Comparison of ENCODE assay signal across 27 cellular contexts in genomic region chr15:27934782-27935181, GRCh38.
"Had no signal": no experiment of that assay in that cellular context is flagged by ENCODE, and none has a peak within 500 bp of the region (broad histone marks: within the 10 kb centered on the region; RNA-seq: fewer than 3 reads in every experiment).

No MANE protein-coding gene starts in this region.

- H3K4me3 ChIP-seq: ascending aorta, breast epithelium, cardiac muscle cell, colonic mucosa had no signal

- H3K9me3 ChIP-seq: colonic mucosa had no signal

- ATAC-seq: activated naive CD4-positive, alpha-beta T cell treated with anti-CD3 and anti-CD28 coated beads, Interleukin-2, amount 50 U/mL, for 72 hours; activated T-cell treated with anti-CD3 and anti-CD28 coated beads, Interleukin-2, amount 50 U/mL, for 72 hours; WTC11 had no signal

- H3K4me1 ChIP-seq: ascending aorta, breast epithelium, colonic mucosa had no signal

- H3K27me3 Mint-ChIP-seq: activated CD4-positive, alpha-beta memory T cell treated with anti-CD3 and anti-CD28 coated beads, Interleukin-2, amount 10 ng/mL, durations not matched to agents 7 days and 5 days; activated CD4-positive, alpha-beta T cell treated with anti-CD3 and anti-CD28 coated beads, Interleukin-2, amount 10 ng/mL, durations not matched to agents 7 days and 5 days; activated naive CD4-positive, alpha-beta T cell treated with anti-CD3 and anti-CD28 coated beads, Interleukin-2, amount 10 ng/mL, durations not matched to agents 7 days and 5 days; activated naive CD8-positive, alpha-beta T cell treated with anti-CD3 and anti-CD28 coated beads, Interleukin-2, amount 10 ng/mL, durations not matched to agents 7 days and 5 days; activated T-cell treated with anti-CD3 and anti-CD28 coated beads, Interleukin-2, amount 50 U/mL, for 24 hours; brain had no signal

- H3K4me1 Mint-ChIP-seq: activated CD4-positive, alpha-beta memory T cell treated with anti-CD3 and anti-CD28 coated beads, Interleukin-2, amount 10 ng/mL, durations not matched to agents 7 days and 5 days; activated CD4-positive, alpha-beta T cell treated with anti-CD3 and anti-CD28 coated beads, Interleukin-2, amount 10 ng/mL, durations not matched to agents 7 days and 5 days; activated naive CD4-positive, alpha-beta T cell treated with anti-CD3 and anti-CD28 coated beads, Interleukin-2, amount 10 ng/mL, durations not matched to agents 7 days and 5 days; activated naive CD8-positive, alpha-beta T cell treated with anti-CD3 and anti-CD28 coated beads, Interleukin-2, amount 10 ng/mL, durations not matched to agents 7 days and 5 days had no signal

- H3K36me3 Mint-ChIP-seq: activated naive CD4-positive, alpha-beta T cell treated with anti-CD3 and anti-CD28 coated beads, Interleukin-2, amount 10 ng/mL, durations not matched to agents 7 days and 5 days; activated naive CD8-positive, alpha-beta T cell treated with anti-CD3 and anti-CD28 coated beads, Interleukin-2, amount 10 ng/mL, durations not matched to agents 7 days and 5 days had no signal

- DNase-seq: activated CD4-positive, alpha-beta memory T cell treated with anti-CD3 and anti-CD28 coated beads, Interleukin-2, amount 10 ng/mL, durations not matched to agents 7 days and 5 days; activated CD4-positive, alpha-beta T cell treated with anti-CD3 and anti-CD28 coated beads for 1 hour; activated CD4-positive, alpha-beta T cell treated with anti-CD3 and anti-CD28 coated beads for 4 hours; activated CD4-positive, alpha-beta T cell treated with anti-CD3 and anti-CD28 coated beads, Interleukin-2, amount 10 ng/mL, durations not matched to agents 7 days and 5 days; activated CD4-positive, alpha-beta T cell treated with anti-CD3 and anti-CD28 coated beads, Interleukin-2, amount 50 U/mL, for 4 hours; activated CD8-positive, alpha-beta memory T cell treated with anti-CD3 and anti-CD28 coated beads, Interleukin-2, amount 50 U/mL, for 48 hours; activated gamma-delta T cell; activated naive CD4-positive, alpha-beta T cell; activated naive CD4-positive, alpha-beta T cell treated with anti-CD3 and anti-CD28 coated beads, Interleukin-2, amount 10 ng/mL, durations not matched to agents 7 days and 5 days; activated naive CD8-positive, alpha-beta T cell treated with anti-CD3 and anti-CD28 coated beads, Interleukin-2, amount 10 ng/mL, durations not matched to agents 7 days and 5 days; activated T-cell treated with anti-CD3 and anti-CD28 coated beads for 4 hours; activated T-cell treated with anti-CD3 and anti-CD28 coated beads, Interleukin-2, amount 50 U/mL, for 24 hours; activated T-cell treated with anti-CD3 and anti-CD28 coated beads, Interleukin-2, amount 50 U/mL, for 72 hours; central memory CD4-positive, alpha-beta T cell; cerebellar nuclear complex; colonic mucosa; effector CD8-positive, alpha-beta T cell; foreskin fibroblast; head of caudate nucleus; T-helper 2 cell had no signal

- H3K27ac Mint-ChIP-seq: activated CD4-positive, alpha-beta memory T cell treated with anti-CD3 and anti-CD28 coated beads, Interleukin-2, amount 10 ng/mL, durations not matched to agents 7 days and 5 days; activated CD4-positive, alpha-beta T cell treated with anti-CD3 and anti-CD28 coated beads, Interleukin-2, amount 10 ng/mL, durations not matched to agents 7 days and 5 days; activated naive CD4-positive, alpha-beta T cell treated with anti-CD3 and anti-CD28 coated beads, Interleukin-2, amount 10 ng/mL, durations not matched to agents 7 days and 5 days; activated naive CD4-positive, alpha-beta T cell treated with anti-CD3 and anti-CD28 coated beads, Interleukin-2, amount 50 U/mL, for 72 hours; activated naive CD8-positive, alpha-beta T cell treated with anti-CD3 and anti-CD28 coated beads, Interleukin-2, amount 10 ng/mL, durations not matched to agents 7 days and 5 days; activated T-cell treated with anti-CD3 and anti-CD28 coated beads, Interleukin-2, amount 50 U/mL, for 24 hours; activated T-cell treated with anti-CD3 and anti-CD28 coated beads, Interleukin-2, amount 50 U/mL, for 72 hours; WTC11 had no signal

- H3K9me3 Mint-ChIP-seq: activated CD4-positive, alpha-beta memory T cell treated with anti-CD3 and anti-CD28 coated beads, Interleukin-2, amount 10 ng/mL, durations not matched to agents 7 days and 5 days had no signal

- H3K27me3 ChIP-seq: ascending aorta, breast epithelium, cardiac muscle cell, colonic mucosa had no signal

- H3K27ac ChIP-seq: ascending aorta, breast epithelium, cardiac muscle cell, colonic mucosa, epithelial cell of prostate had no signal

- H3K4me3 Mint-ChIP-seq: activated CD4-positive, alpha-beta memory T cell treated with anti-CD3 and anti-CD28 coated beads, Interleukin-2, amount 10 ng/mL, durations not matched to agents 7 days and 5 days; activated CD4-positive, alpha-beta T cell treated with anti-CD3 and anti-CD28 coated beads, Interleukin-2, amount 10 ng/mL, durations not matched to agents 7 days and 5 days; activated naive CD4-positive, alpha-beta T cell treated with anti-CD3 and anti-CD28 coated beads, Interleukin-2, amount 10 ng/mL, durations not matched to agents 7 days and 5 days; activated naive CD8-positive, alpha-beta T cell treated with anti-CD3 and anti-CD28 coated beads, Interleukin-2, amount 10 ng/mL, durations not matched to agents 7 days and 5 days; activated T-cell treated with anti-CD3 and anti-CD28 coated beads, Interleukin-2, amount 50 U/mL, for 24 hours; activated T-cell treated with anti-CD3 and anti-CD28 coated beads, Interleukin-2, amount 50 U/mL, for 72 hours; brain; WTC11 had no signal

- H3K36me3 ChIP-seq: breast epithelium, cardiac muscle cell, colonic mucosa had no signal
